In the genomic region with DNA sequence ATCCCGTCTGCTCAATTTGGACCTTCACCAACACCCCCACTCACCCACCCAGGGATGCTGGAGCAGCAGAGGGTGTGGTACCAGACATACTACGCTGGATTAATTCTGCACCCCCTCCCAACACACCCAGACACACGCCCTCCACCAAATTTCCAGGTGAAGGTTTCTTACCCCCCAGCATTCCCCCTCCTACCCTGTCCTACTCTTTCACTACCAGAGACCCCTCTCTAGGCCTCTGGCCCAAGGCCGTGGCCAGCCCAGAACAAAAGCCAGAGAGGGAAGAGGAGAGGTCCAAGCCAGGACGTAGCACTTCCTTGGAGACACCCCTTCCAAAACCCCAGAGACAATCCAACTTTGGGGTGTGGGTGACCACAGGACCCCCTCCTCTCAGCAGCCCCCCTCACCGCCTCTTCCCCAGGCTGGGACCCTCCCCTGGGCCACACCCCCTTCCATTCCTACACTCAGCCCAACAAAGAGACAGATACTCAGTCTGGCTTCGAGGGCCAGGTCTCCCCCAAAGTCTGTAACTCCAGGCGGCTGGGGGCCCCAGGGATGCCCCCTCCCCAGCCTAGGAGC, we compare ENCODE assay signal across 11 cellular contexts. TPM values are rescaled to one million over a fixed set of nuclear protein-coding genes. Genes with fewer than 3 reads are reported as not detected.
DNase-seq lines count a peak whose midpoint lies in the region; ATAC-seq and TF ChIP-seq lines count a peak whose summit lies in the region.
"Had no signal": no experiment of that assay in that cellular context is flagged by ENCODE, and none has a peak within 500 bp of the region (broad histone marks: within the 10 kb centered on the region; RNA-seq: fewer than 3 reads in every experiment).

No MANE protein-coding gene starts in this region.

- no peaks in the 10 kb centered on the region for H3K9me3 Mint-ChIP-seq in activated naive CD8-positive, alpha-beta T cell (ENCODE audit: low read depth)
- H3K9me3 Mint-ChIP-seq in activated naive CD8-positive, alpha-beta T cell treated with anti-CD3 and anti-CD28 coated beads, Interleukin-2, amount 50 U/mL, for 24 hours: no peaks in the 10 kb centered on the region
- no peaks in the 10 kb centered on the region for H3K9me3 Mint-ChIP-seq in type B pancreatic cell
- H3K9me3 Mint-ChIP-seq: CD4-positive, alpha-beta memory T cell had no signal

- no peaks in the 10 kb centered on the region for H3K36me3 ChIP-seq in hepatocyte (replicated peaks; ENCODE audit: insufficient read depth, low read depth)

- peak overlapping the region; percentile 75 for H3K4me3 Mint-ChIP-seq in activated naive CD8-positive, alpha-beta T cell
- no peak overlapping the region for H3K4me3 Mint-ChIP-seq in activated naive CD8-positive, alpha-beta T cell treated with anti-CD3 and anti-CD28 coated beads, Interleukin-2, amount 50 U/mL, for 24 hours
- peak overlapping the region; percentile 97 for H3K4me3 Mint-ChIP-seq in type B pancreatic cell

- no peaks in the 10 kb centered on the region for H3K9me2 ChIP-seq in hepatocyte (replicated peaks; ENCODE audit: insufficient read depth)

- H3K4me3 ChIP-seq in WI38 (ENCODE audit: low read depth, low read length) (peak overlapping the region; percentile 76), hepatocyte (peak overlapping the region; percentile 91)

- peaks cover 39% of the 10 kb centered on the region for H4K20me1 ChIP-seq in hepatocyte (ENCODE audit: insufficient read depth, poor library complexity, severe bottlenecking)

- H3K36me3 Mint-ChIP-seq in activated naive CD8-positive, alpha-beta T cell: no peaks in the 10 kb centered on the region
- H3K36me3 Mint-ChIP-seq in activated naive CD8-positive, alpha-beta T cell treated with anti-CD3 and anti-CD28 coated beads, Interleukin-2, amount 50 U/mL, for 24 hours (ENCODE audit: low read depth): no peaks in the 10 kb centered on the region
- peaks cover 24% of the 10 kb centered on the region for H3K36me3 Mint-ChIP-seq in type B pancreatic cell
- H3K36me3 Mint-ChIP-seq: CD4-positive, alpha-beta memory T cell had no signal

- H3K4me1 ChIP-seq in hepatocyte (ENCODE audit: insufficient read depth): peaks cover 43% of the 10 kb centered on the region

- H3K9me3 ChIP-seq in hepatocyte (ENCODE audit: low read depth): no peaks in the 10 kb centered on the region

- H3K27me3 ChIP-seq in hepatocyte: no peaks in the 10 kb centered on the region

- H3K79me2 ChIP-seq in hepatocyte: peaks cover 88% of the 10 kb centered on the region

- no peak for DNase-seq in activated naive CD8-positive, alpha-beta T cell treated with anti-CD3 and anti-CD28 coated beads, Interleukin-2, amount 50 U/mL, for 24 hours
- DNase-seq in hepatocyte (ENCODE audit: low spot score): no peak
- DNase-seq in type B pancreatic cell (ENCODE audit: extremely low spot score, unreplicated experiment): no peak
- no peak for DNase-seq in AG20443 (ENCODE audit: low spot score)
- no peak for DNase-seq in CD1c-positive myeloid dendritic cell (ENCODE audit: extremely low spot score)
- no peak for DNase-seq in NCI-H446 (lab: John Stamatoyannopoulos, UW)
- DNase-seq: CD4-positive, alpha-beta memory T cell; KG1 had no signal

- H3K4me1 Mint-ChIP-seq in activated naive CD8-positive, alpha-beta T cell (ENCODE audit: low read depth): peaks cover 6% of the 10 kb centered on the region
- peaks cover 12% of the 10 kb centered on the region for H3K4me1 Mint-ChIP-seq in activated naive CD8-positive, alpha-beta T cell treated with anti-CD3 and anti-CD28 coated beads, Interleukin-2, amount 50 U/mL, for 24 hours
- peaks cover 55% of the 10 kb centered on the region for H3K4me1 Mint-ChIP-seq in type B pancreatic cell (ENCODE audit: unreplicated experiment)

- 16% methylated on average over 5 of the region's 8 CpGs for WGBS in hepatocyte (ENCODE audit: low lambda C conversion rate, missing lambda C conversion rate)

- no peak overlapping the region for H3K27ac Mint-ChIP-seq in activated naive CD8-positive, alpha-beta T cell
- H3K27ac Mint-ChIP-seq in activated naive CD8-positive, alpha-beta T cell treated with anti-CD3 and anti-CD28 coated beads, Interleukin-2, amount 50 U/mL, for 24 hours: no peak overlapping the region
- H3K27ac Mint-ChIP-seq in type B pancreatic cell: peak overlapping the region; percentile 93
- H3K27ac Mint-ChIP-seq: CD4-positive, alpha-beta memory T cell had no signal

- peaks cover 11% of the 10 kb centered on the region for H3K27me3 Mint-ChIP-seq in activated naive CD8-positive, alpha-beta T cell
- H3K27me3 Mint-ChIP-seq in activated naive CD8-positive, alpha-beta T cell treated with anti-CD3 and anti-CD28 coated beads, Interleukin-2, amount 50 U/mL, for 24 hours: peaks cover 45% of the 10 kb centered on the region
- no peaks in the 10 kb centered on the region for H3K27me3 Mint-ChIP-seq in type B pancreatic cell

- H2AFZ ChIP-seq in hepatocyte: peak overlapping the region; percentile 33

- no peak for TF ChIP-seq CTCF in WI38 (IDR thresholded peaks at IDR 0.05; ENCODE audit: low read depth, low read length)
- TF ChIP-seq CTCF in hepatocyte (IDR thresholded peaks at IDR 0.05; ENCODE audit: poor library complexity): no peak
- no peak for TF ChIP-seq CTCF in type B pancreatic cell (conservative IDR thresholded peaks at IDR 0.05)

- H3K4me2 ChIP-seq in hepatocyte: peak overlapping the region; percentile 88

- peak overlapping the region; percentile 93 for H3K27ac ChIP-seq in hepatocyte
- H3K27ac ChIP-seq: coronary artery had no signal

- no peak for ATAC-seq in activated naive CD8-positive, alpha-beta T cell treated with anti-CD3 and anti-CD28 coated beads, Interleukin-2, amount 50 U/mL, for 24 hours

RNA-seq across cellular contexts. Expression of a gene that starts 1.6 kb away (rescaled TPM):
- total RNA-seq in hepatocyte: 11.0 and 12.0 TPM in 2 replicates
- polyA plus RNA-seq in hepatocyte: 9.3 and 10.8 TPM in 2 replicates
- 31.0 and 61.9 TPM in 2 replicates for total RNA-seq in type B pancreatic cell (ENCODE audit: low replicate concordance)
- total RNA-seq: CD4-positive, alpha-beta memory T cell had no signal
- polyA plus RNA-seq: CD4-positive, alpha-beta memory T cell had no signal

RNA-seq across cellular contexts. Expression of a gene that starts 19.7 kb away (rescaled TPM):
- total RNA-seq in hepatocyte: 71.1 and 77.9 TPM in 2 replicates
- 91.6 and 106 TPM in 2 replicates for polyA plus RNA-seq in hepatocyte
- total RNA-seq in type B pancreatic cell (ENCODE audit: low replicate concordance): 97.9 and 294 TPM in 2 replicates

RNA-seq across cellular contexts. Expression of a gene that starts 26.1 kb away (rescaled TPM):
- 48.5 and 73.1 TPM in 2 replicates for total RNA-seq in hepatocyte
- polyA plus RNA-seq in hepatocyte: 142 and 165 TPM in 2 replicates
- 55.6 and 60.9 TPM in 2 replicates for total RNA-seq in type B pancreatic cell (ENCODE audit: low replicate concordance)

RNA-seq across cellular contexts. Expression of a gene that starts 27.1 kb away (rescaled TPM):
- total RNA-seq in hepatocyte (35.3 and 37.8 TPM in 2 replicates), type B pancreatic cell (ENCODE audit: low replicate concordance) (40.3 and 54.5 TPM in 2 replicates)
- polyA plus RNA-seq in hepatocyte: 29.5 and 35.5 TPM in 2 replicates

RNA-seq across cellular contexts. Expression of a gene that starts 33.8 kb away (rescaled TPM):
- total RNA-seq in hepatocyte (161 and 208 TPM in 2 replicates), type B pancreatic cell (ENCODE audit: low replicate concordance) (141 and 400 TPM in 2 replicates)
- polyA plus RNA-seq in hepatocyte: 345 and 402 TPM in 2 replicates
